Comparison of ENCODE assay signal across 3 cellular contexts in genomic region chr14:100601064-100601463, GRCh38.
"Had no signal": no experiment of that assay in that cellular context is flagged by ENCODE, and none has a peak within 500 bp of the region (broad histone marks: within the 10 kb centered on the region; RNA-seq: fewer than 3 reads in every experiment).

No MANE protein-coding gene starts in this region.

- ATAC-seq: GM12878 had no signal

- H3K4me3 ChIP-seq: GM12878 had no signal

- DNase-seq: GDM1, GF-D8 had no signal
